ENCODE assay signal across 28 cellular contexts in genomic region chr4:161647757-161648156, GRCh38.
"Had no signal": no experiment of that assay in that cellular context is flagged by ENCODE, and none has a peak within 500 bp of the region (broad histone marks: within the 10 kb centered on the region; RNA-seq: fewer than 3 reads in every experiment).

No MANE protein-coding gene starts in this region.

- FAIRE-seq: islet of Langerhans, urothelium cell line had no signal

- H3K4me1 ChIP-seq: left ventricle myocardium inferior, right atrium auricular region, right lobe of liver, stomach, suprapubic skin, tibial artery, upper lobe of right lung had no signal

- DNase-seq: hippocampal formation; immature natural killer cell; left ventricle myocardium inferior; mesendoderm; midbrain; mucosa of descending colon; naive thymus-derived CD4-positive, alpha-beta T cell; ovary; right lobe of liver; stimulated activated CD4-positive, alpha-beta T cell treated with anti-CD3 and anti-CD28 coated beads, Interleukin-12 subunit alpha, Interleukin-12 subunit beta, amount 100 ng/mL, for 4 hours; stimulated activated CD4-positive, alpha-beta T cell treated with anti-CD3 and anti-CD28 coated beads, Interleukin-15, amount 100 ng/mL, for 24 hours; stimulated activated CD4-positive, alpha-beta T cell treated with anti-CD3 and anti-CD28 coated beads, Interleukin-2, amount 100 ng/mL, for 24 hours; stimulated activated CD4-positive, alpha-beta T cell treated with anti-CD3 and anti-CD28 coated beads, Interleukin-4, amount 100 ng/mL, for 1 hour; stimulated activated naive B cell treated with anti-CD40 and anti-IgM and Interleukin-4, amounts not matched to agents 10 μg/mL and 1 μg/mL and 100 μg/mL, for 72 hours; stimulated activated naive CD8-positive, alpha-beta T cell treated with anti-CD3 and anti-CD28 coated beads, Interleukin-15, Interleukin-2, amounts not matched to agents 100 U/mL and 50 U/mL, for 24 hours; stomach; tibial artery; trophoblast cell; upper lobe of right lung had no signal

- H3K4me3 ChIP-seq: left ventricle myocardium inferior, lung, mucosa of descending colon, ovary, right atrium auricular region, right lobe of liver, skin epidermis, stomach, suprapubic skin, thoracic aorta, tibial artery, upper lobe of right lung had no signal

- H3K4me1 Mint-ChIP-seq: immature natural killer cell had no signal

- H3K27me3 ChIP-seq: ovary, right atrium auricular region, right lobe of liver, stomach, suprapubic skin, tibial artery, upper lobe of right lung had no signal

- ATAC-seq: mucosa of descending colon; naive thymus-derived CD4-positive, alpha-beta T cell; natural killer cell treated with Interleukin-12 subunit alpha and Interleukin-12 subunit beta and Interleukin-15 and Interleukin-18, amount 100 ng/mL, for 72 hours; right lobe of liver; stimulated activated naive B cell treated with anti-CD40 and anti-IgM and Interleukin-4, amounts not matched to agents 10 μg/mL and 1 μg/mL and 100 μg/mL, for 72 hours; stimulated activated naive CD8-positive, alpha-beta T cell treated with anti-CD3 and anti-CD28 coated beads, Interleukin-15, Interleukin-2, amounts not matched to agents 100 U/mL and 50 U/mL, for 24 hours; upper lobe of right lung had no signal

- H3K27ac ChIP-seq: left ventricle myocardium inferior, ovary, right atrium auricular region, right lobe of liver, skin epidermis, stomach, suprapubic skin, thoracic aorta, tibial artery, upper lobe of right lung had no signal

- H3K9me3 ChIP-seq: ovary, right lobe of liver, suprapubic skin, thoracic aorta, tibial artery, upper lobe of right lung had no signal

- H3K27ac Mint-ChIP-seq: immature natural killer cell; naive thymus-derived CD4-positive, alpha-beta T cell; natural killer cell treated with Interleukin-12 subunit alpha and Interleukin-12 subunit beta and Interleukin-15 and Interleukin-18, amount 100 ng/mL, for 72 hours; progenitor cell of endocrine pancreas; stimulated activated naive B cell treated with anti-CD40 and anti-IgM and Interleukin-4, amounts not matched to agents 10 μg/mL and 1 μg/mL and 100 μg/mL, for 72 hours had no signal

- H3K36me3 Mint-ChIP-seq: naive thymus-derived CD4-positive, alpha-beta T cell; stimulated activated naive B cell treated with anti-CD40 and anti-IgM and Interleukin-4, amounts not matched to agents 10 μg/mL and 1 μg/mL and 100 μg/mL, for 72 hours had no signal

- H3K27me3 Mint-ChIP-seq: naive thymus-derived CD4-positive, alpha-beta T cell; natural killer cell treated with Interleukin-12 subunit alpha and Interleukin-12 subunit beta and Interleukin-15 and Interleukin-18, amount 100 ng/mL, for 72 hours; progenitor cell of endocrine pancreas; stimulated activated naive B cell treated with anti-CD40 and anti-IgM and Interleukin-4, amounts not matched to agents 10 μg/mL and 1 μg/mL and 100 μg/mL, for 72 hours had no signal

- H3K4me3 Mint-ChIP-seq: immature natural killer cell; naive thymus-derived CD4-positive, alpha-beta T cell; natural killer cell treated with Interleukin-12 subunit alpha and Interleukin-12 subunit beta and Interleukin-15 and Interleukin-18, amount 100 ng/mL, for 72 hours; stimulated activated naive B cell treated with anti-CD40 and anti-IgM and Interleukin-4, amounts not matched to agents 10 μg/mL and 1 μg/mL and 100 μg/mL, for 72 hours had no signal

- H3K36me3 ChIP-seq: left ventricle myocardium inferior, ovary, right atrium auricular region, right lobe of liver, stomach, suprapubic skin, thoracic aorta, tibial artery, upper lobe of right lung had no signal
